1 cellular context compared by ENCODE assay signal in genomic region chr2:18559941-18560796, GRCh38.
TF ChIP-seq lines count a peak whose summit lies in the region.

Gene RDH14 (minus strand): TSS chr2:18560653. CDS start chr2:18560572, 81 bp downstream.

TF ChIP-seq in GM12878, 131 proteins besides CTCF, POLR2A, EP300 and RAD21 (continued from another document and continues in another):
- TF ChIP-seq E4F1 (IDR thresholded peaks at IDR 0.05; ENCODE audit: borderline replicate concordance, partially characterized antibody): peak; percentile 89
- peak; percentile 53; the same call in 1 of the 2 replicates for TF ChIP-seq TCF12 (IDR thresholded peaks at IDR 0.05; ENCODE audit: low read depth, low read length)
- TF ChIP-seq SP1 (IDR thresholded peaks at IDR 0.05; ENCODE audit: low read depth, low read length): peak; percentile 91
- no peak for TF ChIP-seq ATF3 (IDR thresholded peaks at IDR 0.05; ENCODE audit: borderline replicate concordance, extremely low read depth, low read depth, low read length)
- peak; percentile 89 for TF ChIP-seq YY1 (IDR thresholded peaks at IDR 0.05; ENCODE audit: low read depth, low read length)
- TF ChIP-seq ZBED1 (IDR thresholded peaks at IDR 0.05; ENCODE audit: borderline replicate concordance): no peak
- TF ChIP-seq REST (IDR thresholded peaks at IDR 0.05; ENCODE audit: low read depth, low read length): no peak
- no peak for TF ChIP-seq RAD51 (IDR thresholded peaks at IDR 0.05)
- TF ChIP-seq JUNB (IDR thresholded peaks at IDR 0.05): no peak
- TF ChIP-seq MYC (IDR thresholded peaks at IDR 0.05; ENCODE audit: insufficient read depth, insufficient read length, insufficient replicate concordance, low read length, severe bottlenecking): no peak
- no peak for TF ChIP-seq NBN (IDR thresholded peaks at IDR 0.05)
- 0 out of 2 replicates have a peak, but pooled peaks have one; percentile 44 for TF ChIP-seq BMI1 (IDR thresholded peaks at IDR 0.05; ENCODE audit: borderline replicate concordance)
- no peak for TF ChIP-seq MEF2A (IDR thresholded peaks at IDR 0.05; ENCODE audit: insufficient read depth, low read depth, low read length)
- no peak for TF ChIP-seq USF2 (IDR thresholded peaks at IDR 0.05; ENCODE audit: borderline replicate concordance, low read depth, low read length)
- TF ChIP-seq BCLAF1 (IDR thresholded peaks at IDR 0.05): no peak
- peak; percentile 91 for TF ChIP-seq DPF2 (IDR thresholded peaks at IDR 0.05)
- TF ChIP-seq ZZZ3 (IDR thresholded peaks at IDR 0.05; ENCODE audit: control insufficient read depth, insufficient read length, low read depth): no peak
- TF ChIP-seq PKNOX1 (IDR thresholded peaks at IDR 0.05): no peak
- no peak for TF ChIP-seq NFYA (IDR thresholded peaks at IDR 0.05; ENCODE audit: borderline replicate concordance, low read depth, low read length)
- peak; percentile 65; the same call in 1 of the 2 replicates for TF ChIP-seq ZNF217 (IDR thresholded peaks at IDR 0.05)
- TF ChIP-seq PRDM15 (CRISPR knock-in tag; IDR thresholded peaks at IDR 0.05): no peak
- TF ChIP-seq HDAC6 (IDR thresholded peaks at IDR 0.05; ENCODE audit: unreplicated experiment): no peak
- peak; percentile 94; the same call in 1 of the 2 replicates for TF ChIP-seq RCOR1 (conservative IDR thresholded peaks at IDR 0.05; ENCODE audit: low read depth, low read length)
- TF ChIP-seq YBX1 (IDR thresholded peaks at IDR 0.05): no peak
- peak; percentile 65 for TF ChIP-seq USF1 (IDR thresholded peaks at IDR 0.05; ENCODE audit: borderline replicate concordance, extremely low read length, insufficient read depth, low read depth, low read length)
- TF ChIP-seq CEBPZ (IDR thresholded peaks at IDR 0.05; ENCODE audit: low read depth, low read length): no peak
- TF ChIP-seq ZNF24 (IDR thresholded peaks at IDR 0.05): peak; percentile 67
- no peak for TF ChIP-seq CHD1 (IDR thresholded peaks at IDR 0.05; ENCODE audit: low read depth, low read length)
- TF ChIP-seq ZNF274 (IDR thresholded peaks at IDR 0.05; ENCODE audit: insufficient read depth, insufficient read length): no peak
- no peak for TF ChIP-seq NR2C2 (IDR thresholded peaks at IDR 0.05; ENCODE audit: borderline replicate concordance, control insufficient read depth, insufficient read length, low read depth)
- TF ChIP-seq SKIL (IDR thresholded peaks at IDR 0.05; ENCODE audit: low read depth, poor library complexity, severe bottlenecking): no peak
- peak in 1 of 2 experiments; percentile 72; a peak in 2 of 4 replicates for TF ChIP-seq BHLHE40 (IDR thresholded peaks at IDR 0.05; ENCODE audit: borderline replicate concordance in 1 of 2, low read depth in 2 of 2, low read length in 1 of 2)
- TF ChIP-seq NFXL1 (IDR thresholded peaks at IDR 0.05; ENCODE audit: borderline replicate concordance): no peak
- TF ChIP-seq ETV6 (conservative IDR thresholded peaks at IDR 0.05 in 1 of 2, IDR thresholded peaks at IDR 0.05 in 1 of 2; ENCODE audit: borderline replicate concordance in 1 of 2, low read depth in 1 of 2): no peak
